In genomic region chr20:37335642-37336368, GRCh38 we compare ENCODE assay signal across 10 cellular contexts. TPM values are rescaled to one million over a fixed set of nuclear protein-coding genes. Genes with fewer than 3 reads are reported as not detected.
DNase-seq lines count a peak whose midpoint lies in the region; ATAC-seq and TF ChIP-seq lines count a peak whose summit lies in the region.
"Had no signal": no experiment of that assay in that cellular context is flagged by ENCODE, and none has a peak within 500 bp of the region (broad histone marks: within the 10 kb centered on the region; RNA-seq: fewer than 3 reads in every experiment).

No MANE protein-coding gene starts in this region.

- TF ChIP-seq CTCF in heart right ventricle (IDR thresholded peaks at IDR 0.05) = no peak

- no peak overlapping the region for H3K4me3 ChIP-seq in heart right ventricle
- no peak overlapping the region for H3K4me3 ChIP-seq in aorta (ENCODE audit: low read length in 2 of 2)

- ATAC-seq in heart right ventricle (peak in 1 of 8 donors; percentile 2), left lobe of liver (peak; percentile 23), aorta (ENCODE audit: low FRiP score) (peak; percentile 16)

- H3K36me3 ChIP-seq in heart right ventricle (no peaks in the 10 kb centered on the region), aorta (ENCODE audit: control insufficient read depth in 1 of 2, insufficient read depth in 2 of 2, low read length in 1 of 2) (no peaks in the 10 kb centered on the region)
- H3K36me3 ChIP-seq: gastroesophageal sphincter had no signal

- no peaks in the 10 kb centered on the region for H3K9me3 ChIP-seq in heart right ventricle
- no peaks in the 10 kb centered on the region for H3K9me3 ChIP-seq in aorta (ENCODE audit: control insufficient read depth, low read length)
- H3K9me3 ChIP-seq: gastroesophageal sphincter had no signal

- peak overlapping the region in 8 of 10 donors; percentile 21 to 79 (median 58) for H3K27ac ChIP-seq in heart right ventricle
- no peak overlapping the region for H3K27ac ChIP-seq in aorta (ENCODE audit: low read depth in 1 of 2, low read length in 2 of 2)

- intact Hi-C loops in heart right ventricle (cut with DNase I) (no loop called here), cardiac septum (cut with DNase I) (no loop called here), aorta (cut with DNase I) (no loop called here)

- peaks cover 0 to 41% (median 26%) of the 10 kb centered on the region in 9 donors for H3K4me1 ChIP-seq in heart right ventricle
- no peaks in the 10 kb centered on the region for H3K4me1 ChIP-seq in aorta (ENCODE audit: control insufficient read depth in 1 of 2, insufficient read depth in 2 of 2, low read length in 2 of 2)

- DNase-seq in heart right ventricle (no peak), cardiac septum (ENCODE audit: low spot score) (no peak), OCI-M1 (lab: John Stamatoyannopoulos, UW) (peak; percentile 31), left lobe of liver (ENCODE audit: low spot score) (no peak), aorta (peak; percentile 38 to 60), NCI-H1417 treated with DMSO at 0.1 percent for 48 hours (lab: John Stamatoyannopoulos, UW) (no peak), NCI-H1417 (lab: John Stamatoyannopoulos, UW) (no peak), RPMI8226 (no peak)
- DNase-seq: Calu3 had no signal

- WGBS in heart right ventricle, 2 donors = 60 to 62% methylated on average over 15 of the region's 15 CpGs
- 65 to 68% methylated on average over 15 of the region's 15 CpGs for WGBS in aorta, 2 donors

- H3K27me3 ChIP-seq in heart right ventricle = no peaks in the 10 kb centered on the region
- no peaks in the 10 kb centered on the region for H3K27me3 ChIP-seq in aorta (ENCODE audit: control insufficient read depth in 1 of 2, insufficient read depth in 2 of 2, low read length in 1 of 2)
- H3K27me3 ChIP-seq: gastroesophageal sphincter had no signal

RNA-seq across cellular contexts. Expression of gene SRC, which starts 10.1 kb away (rescaled TPM):
- total RNA-seq in heart right ventricle (10 to 100 TPM in 1 of 10 donors, 1 to 10 TPM in 9; 1.9 to 10.8 (median 3.6) TPM), cardiac septum (5.0 TPM), left lobe of liver (9.6 TPM), aorta (10 to 100 TPM; 51.3 to 72.4 TPM)
- polyA plus RNA-seq in heart right ventricle (1 to 10 TPM; 4.7 to 5.2 TPM), aorta (10 to 100 TPM; 16.7 to 31.1 TPM)

RNA-seq across cellular contexts. Expression of gene MANBAL, which starts 46.4 kb away (rescaled TPM):
- total RNA-seq in heart right ventricle = 10 to 100 TPM; 17.8 to 24.9 (median 20.4) TPM
- polyA plus RNA-seq in heart right ventricle = 10 to 100 TPM; 18.4 to 52.3 TPM
- total RNA-seq in cardiac septum = 20.5 TPM
- total RNA-seq in left lobe of liver = 12.3 TPM
- 10 to 100 TPM; 47.1 to 59.3 TPM for total RNA-seq in aorta
- polyA plus RNA-seq in aorta = 10 to 100 TPM; 61.1 to 86.8 TPM

Comparison
In these comparisons a context has a peak if more than half of its experiments do, and no peak if none do; other contexts are left out.
1. DNase-seq: peak in OCI-M1 (single experiment) and aorta (2 of 2); none in heart right ventricle (0 of 2), cardiac septum (single experiment), left lobe of liver (single experiment), NCI-H1417 treated with DMSO at 0.1 percent for 48 hours (single experiment), NCI-H1417 (0 of 3) and RPMI8226 (single experiment).
2. H3K27ac ChIP-seq: peak in heart right ventricle (8 of 10); none in aorta (0 of 2).